ENCODE assay signal across 8 cellular contexts in genomic region chr9:137422668-137423000, GRCh38. TPM values are rescaled to one million over a fixed set of nuclear protein-coding genes. Genes with fewer than 3 reads are reported as not detected.
DNase-seq lines count a peak whose midpoint lies in the region; ATAC-seq lines count a peak whose summit lies in the region.

No MANE protein-coding gene starts in this region.

- peak overlapping the region; percentile 75 to 80 (median 80) for H3K4me3 Mint-ChIP-seq in T-cell
- H3K4me3 Mint-ChIP-seq in naive B cell: peak overlapping the region; percentile 78 to 92 (median 86)

- DNase-seq in AG08395 (ENCODE audit: low spot score) (peak; percentile 45), T-cell (peak in 1 of 34 experiments; percentile 22), epidermal melanocyte (ENCODE audit: insufficient read length, low spot score) (peak; percentile 67), naive B cell (no peak), NCI-H2081 treated with DMSO at 0.1 percent for 48 hours (lab: John Stamatoyannopoulos, UW) (no peak), SW 1271 (lab: John Stamatoyannopoulos, UW) (no peak)

- H3K4me1 Mint-ChIP-seq in T-cell: peaks cover 5 to 20% (median 14%) of the 10 kb centered on the region in 3 donors
- peaks cover 8 to 21% (median 9%) of the 10 kb centered on the region in 3 donors for H3K4me1 Mint-ChIP-seq in naive B cell

- H3K27me3 Mint-ChIP-seq in T-cell (no peaks in the 10 kb centered on the region), naive B cell (no peaks in the 10 kb centered on the region)

- POLR2A ChIA-PET in T-cell (lab: Charles Lee): no interaction called here

- H3K27ac Mint-ChIP-seq in T-cell (peak overlapping the region in 1 of 2 donors; percentile 58), naive B cell (peak overlapping the region in 1 of 6 donors; percentile 16)

- ATAC-seq in GM18520 (IDR thresholded peaks at IDR 0.05; ENCODE audit: unreplicated experiment): peak; percentile 2
- ATAC-seq in HG03103 (IDR thresholded peaks at IDR 0.05; ENCODE audit: low read depth, unreplicated experiment): peak; percentile 13
- ATAC-seq in T-cell (replicated peaks in 1 of 4): peak; percentile 16 to 20 (median 18)
- no peak for ATAC-seq in naive B cell (ENCODE audit: low read depth in 2 of 2)

- no peaks in the 10 kb centered on the region for H3K36me3 Mint-ChIP-seq in T-cell
- H3K36me3 Mint-ChIP-seq in naive B cell: no peaks in the 10 kb centered on the region

- H3K9me3 Mint-ChIP-seq in T-cell (no peaks in the 10 kb centered on the region), naive B cell (no peaks in the 10 kb centered on the region)

- CTCF ChIA-PET in T-cell (lab: Charles Lee): interaction anchor here in 1 of 2 donors (0.6 to 1.3 kb wide), 13 partner anchors 21 to 794 kb away, joined by 3 to 5 read pairs (median 4); partner anchors contain the start of genes MRPL41 and TPRN

RNA-seq across cellular contexts. Expression of gene EXD3, which starts 0.3 kb away (rescaled TPM):
- total RNA-seq in T-cell: 10 to 100 TPM; 18.5 to 43.8 (median 38.0) TPM
- polyA plus RNA-seq in naive B cell (ENCODE audit: low read depth in 6 of 6): 1 to 10 TPM in 5 of 6 donors, not detected in 1; 2.3 to 7.5 (median 4.5) TPM

RNA-seq across cellular contexts. Expression of gene NOXA1, which starts 0.6 kb away (rescaled TPM):
- 10 to 100 TPM in 2 of 5 donors, 1 to 10 TPM in 3; 6.4 to 11.7 (median 8.1) TPM for total RNA-seq in T-cell
- 1 to 10 TPM in 5 of 6 donors, not detected in 1; 1.3 to 2.3 (median 1.6) TPM for polyA plus RNA-seq in naive B cell (ENCODE audit: low read depth in 6 of 6)

RNA-seq across cellular contexts. Expression of gene ENTPD8, which starts 18.5 kb away (rescaled TPM):
- not detected for total RNA-seq in T-cell
- not detected for polyA plus RNA-seq in naive B cell (ENCODE audit: low read depth in 6 of 6)

RNA-seq across cellular contexts. Expression of gene NSMF, which starts 36.5 kb away (rescaled TPM):
- 10 to 100 TPM; 40.5 to 89.5 (median 51.7) TPM for total RNA-seq in T-cell
- polyA plus RNA-seq in naive B cell (ENCODE audit: low read depth in 6 of 6): 1 to 10 TPM in 5 of 6 donors, not detected in 1; 2.7 to 7.6 (median 3.7) TPM

Comparison
In these comparisons a context has a peak if more than half of its experiments do, and no peak if none do; other contexts are left out.
1. DNase-seq: peak in AG08395 (single experiment) and epidermal melanocyte (single experiment); none in naive B cell (single experiment), NCI-H2081 treated with DMSO at 0.1 percent for 48 hours (single experiment) and SW 1271 (0 of 2).
2. ATAC-seq: peak in GM18520 (single experiment), HG03103 (single experiment) and T-cell (4 of 4); none in naive B cell (0 of 2).